In genomic region chr7:135977742-135978066, GRCh38 we compare ENCODE assay signal across 8 cellular contexts. TPM values are rescaled to one million over a fixed set of nuclear protein-coding genes. Genes with fewer than 3 reads are reported as not detected.
DNase-seq lines count a peak whose midpoint lies in the region; ATAC-seq, FAIRE-seq and TF ChIP-seq lines count a peak whose summit lies in the region.

No MANE protein-coding gene starts in this region.

- CTCF ChIA-PET in Panc1 (lab: Charles Lee), result interaction anchor here (0.6 kb wide), 1 partner anchor 85 kb away, joined by 7 read pairs; no protein-coding TSS in a partner anchor

- peaks cover 27% of the 10 kb centered on the region for H4K20me1 ChIP-seq in DOHH2 (ENCODE audit: control insufficient read depth, insufficient read depth, low read depth, low read length)

- H3K79me2 ChIP-seq in DOHH2 (ENCODE audit: control insufficient read depth, low read length), result peaks cover 45% of the 10 kb centered on the region

- no peak for TF ChIP-seq CTCF in DOHH2 (IDR thresholded peaks at IDR 0.05; ENCODE audit: low read depth, low read length, poor library complexity, severe bottlenecking)
- no peak for TF ChIP-seq CTCF in Panc1 (IDR thresholded peaks at IDR 0.05)
- no peak for TF ChIP-seq CTCF in epithelial cell of proximal tubule (conservative IDR thresholded peaks at IDR 0.05; ENCODE audit: low read depth, low read length)
- no peak for TF ChIP-seq CTCF in pancreas (IDR thresholded peaks at IDR 0.05)

- H3F3A ChIP-seq in DOHH2 (ENCODE audit: control insufficient read depth, insufficient read depth), result peaks cover 20% of the 10 kb centered on the region

- in situ Hi-C loops in Panc1 (cut with HindIII; ENCODE audit: low pct_unique_long_range_greater_than_20kb, low sequenced_read_pairs), result no loop called here
- in situ Hi-C loops in KBM-7 (cut with MboI; ENCODE audit: low pct_unique_long_range_greater_than_20kb, low sequenced_read_pairs), result no loop called here

- BruUV-seq in Panc1 (replicated peaks; lab: Mats Ljungman, UMichigan), result no TSS peak

- H3K4me1 ChIP-seq in DOHH2 (ENCODE audit: control insufficient read depth, low read length) (peaks cover 60% of the 10 kb centered on the region), Panc1 (ENCODE audit: control insufficient read depth, insufficient read depth, low read length) (peaks cover 13% of the 10 kb centered on the region), pancreas (peaks cover 0 to 17% (median 15%) of the 10 kb centered on the region in 3 donors)

- no peaks in the 10 kb centered on the region for H3K27me3 ChIP-seq in DOHH2 (ENCODE audit: control insufficient read depth, low read length)
- no peaks in the 10 kb centered on the region for H3K27me3 ChIP-seq in Panc1 (ENCODE audit: control insufficient read depth, insufficient read depth, low read length)
- no peaks in the 10 kb centered on the region for H3K27me3 ChIP-seq in pancreas

- intact Hi-C loops in Panc1 (cut with micrococcal nuclease; ENCODE audit: unreplicated experiment) (no loop called here), pancreas (cut with DNase I) (no loop called here)

- no peaks in the 10 kb centered on the region for H3K9me2 ChIP-seq in DOHH2 (replicated peaks; ENCODE audit: control insufficient read depth, low read length)

- DNase-seq in Panc1 (ENCODE audit: low read depth, low spot score), result no peak
- no peak for DNase-seq in epithelial cell of proximal tubule (ENCODE audit: low read depth)
- DNase-seq in pancreas, result no peak
- no peak for DNase-seq in stimulated activated CD4-positive, alpha-beta T cell treated with anti-CD3 and anti-CD28 coated beads, Interleukin-4, amount 100 ng/mL, for 4 hours
- DNase-seq in KBM-7, result no peak
- no peak for DNase-seq in foreskin melanocyte

- ATAC-seq in Panc1 (peak; percentile 39), pancreas (peak in 1 of 4 donors; percentile 9), GM18858 (IDR thresholded peaks at IDR 0.05; ENCODE audit: unreplicated experiment) (no peak)

- 64 to 71% methylated on average over 6 of the region's 6 CpGs for WGBS in pancreas, 2 donors

- POLR2A ChIA-PET in Panc1 (lab: Charles Lee), result no interaction called here

- H3K9me3 ChIP-seq in DOHH2 (ENCODE audit: control insufficient read depth, insufficient read depth, low read length) (no peaks in the 10 kb centered on the region), Panc1 (ENCODE audit: control insufficient read depth, insufficient read depth, low read depth, low read length) (no peaks in the 10 kb centered on the region), pancreas (no peaks in the 10 kb centered on the region)

- H3K27ac ChIP-seq in DOHH2 (ENCODE audit: low read depth, low read length) (peak overlapping the region; percentile 91; the same call in 1 of the 2 replicates), Panc1 (ENCODE audit: low read length) (peak overlapping the region; percentile 90), pancreas (peak overlapping the region; percentile 17 to 69 (median 53))

- H3K36me3 ChIP-seq in DOHH2 (ENCODE audit: control insufficient read depth, low read length) (peaks cover 43% of the 10 kb centered on the region), Panc1 (ENCODE audit: control insufficient read depth, insufficient read depth, low read length) (peaks cover 16% of the 10 kb centered on the region), pancreas (no peaks in the 10 kb centered on the region)

- H3K4me3 ChIP-seq in DOHH2 (ENCODE audit: low read length) (peak overlapping the region; percentile 94), Panc1 (ENCODE audit: low read depth in 2 of 2, low read length in 2 of 2) (peak overlapping the region; percentile 92 to 100), epithelial cell of proximal tubule (ENCODE audit: low read depth, low read length) (peak overlapping the region; percentile 89), pancreas (peak overlapping the region in 3 of 4 donors; percentile 70 to 91 (median 87))

- no peak for FAIRE-seq in pancreas (lab: Jason Lieb, UNC)

- peak overlapping the region; percentile 83 for H3K4me2 ChIP-seq in DOHH2 (ENCODE audit: low read length)

RNA-seq across cellular contexts. Expression of gene MTPN, which starts 0.5 kb away (rescaled TPM):
- total RNA-seq in Panc1 (2021; ENCODE audit: unreplicated experiment) (177 TPM), epithelial cell of proximal tubule (120 and 124 TPM in 2 replicates), pancreas (10 to 100 TPM; 12.8 to 45.1 (median 24.4) TPM)
- polyA plus RNA-seq in Panc1 (2012; ENCODE audit: insufficient read length), result 103 TPM
- polyA plus RNA-seq in pancreas, result 10 to 100 TPM; 10.8 to 21.0 TPM
